1 cellular context compared by ENCODE assay signal in genomic region chr6:30957716-30958115, GRCh38.
TF ChIP-seq lines count a peak whose summit lies in the region.

No MANE protein-coding gene starts in this region.

TF ChIP-seq in GM23338, 12 proteins besides CTCF, POLR2A, EP300 and RAD21:
- TF ChIP-seq ZNF331 (CRISPR knock-in tag; IDR thresholded peaks at IDR 0.05; ENCODE audit: low read depth) (no peak), EZH2phosphoT487 (IDR thresholded peaks at IDR 0.05; ENCODE audit: unreplicated experiment) (no peak), POLR2AphosphoS5 (IDR thresholded peaks at IDR 0.05; ENCODE audit: low read depth) (no peak), EZH2 (IDR thresholded peaks at IDR 0.05; ENCODE audit: low read depth, unreplicated experiment) (no peak), ZNF114 (CRISPR knock-in tag; IDR thresholded peaks at IDR 0.05) (no peak), CREB1 (CRISPR knock-in tag; IDR thresholded peaks at IDR 0.05; ENCODE audit: low read depth) (no peak), JUNB (IDR thresholded peaks at IDR 0.05; ENCODE audit: unreplicated experiment) (no peak), NANOG (IDR thresholded peaks at IDR 0.05; ENCODE audit: borderline replicate concordance) (no peak), STAT1 (IDR thresholded peaks at IDR 0.05; ENCODE audit: unreplicated experiment) (no peak)
- TF ChIP-seq, protein P1, sequence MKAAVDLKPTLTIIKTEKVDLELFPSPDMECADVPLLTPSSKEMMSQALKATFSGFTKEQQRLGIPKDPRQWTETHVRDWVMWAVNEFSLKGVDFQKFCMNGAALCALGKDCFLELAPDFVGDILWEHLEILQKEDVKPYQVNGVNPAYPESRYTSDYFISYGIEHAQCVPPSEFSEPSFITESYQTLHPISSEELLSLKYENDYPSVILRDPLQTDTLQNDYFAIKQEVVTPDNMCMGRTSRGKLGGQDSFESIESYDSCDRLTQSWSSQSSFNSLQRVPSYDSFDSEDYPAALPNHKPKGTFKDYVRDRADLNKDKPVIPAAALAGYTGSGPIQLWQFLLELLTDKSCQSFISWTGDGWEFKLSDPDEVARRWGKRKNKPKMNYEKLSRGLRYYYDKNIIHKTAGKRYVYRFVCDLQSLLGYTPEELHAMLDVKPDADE (IDR thresholded peaks at IDR 0.05), result no peak
- TF ChIP-seq, protein P2, sequence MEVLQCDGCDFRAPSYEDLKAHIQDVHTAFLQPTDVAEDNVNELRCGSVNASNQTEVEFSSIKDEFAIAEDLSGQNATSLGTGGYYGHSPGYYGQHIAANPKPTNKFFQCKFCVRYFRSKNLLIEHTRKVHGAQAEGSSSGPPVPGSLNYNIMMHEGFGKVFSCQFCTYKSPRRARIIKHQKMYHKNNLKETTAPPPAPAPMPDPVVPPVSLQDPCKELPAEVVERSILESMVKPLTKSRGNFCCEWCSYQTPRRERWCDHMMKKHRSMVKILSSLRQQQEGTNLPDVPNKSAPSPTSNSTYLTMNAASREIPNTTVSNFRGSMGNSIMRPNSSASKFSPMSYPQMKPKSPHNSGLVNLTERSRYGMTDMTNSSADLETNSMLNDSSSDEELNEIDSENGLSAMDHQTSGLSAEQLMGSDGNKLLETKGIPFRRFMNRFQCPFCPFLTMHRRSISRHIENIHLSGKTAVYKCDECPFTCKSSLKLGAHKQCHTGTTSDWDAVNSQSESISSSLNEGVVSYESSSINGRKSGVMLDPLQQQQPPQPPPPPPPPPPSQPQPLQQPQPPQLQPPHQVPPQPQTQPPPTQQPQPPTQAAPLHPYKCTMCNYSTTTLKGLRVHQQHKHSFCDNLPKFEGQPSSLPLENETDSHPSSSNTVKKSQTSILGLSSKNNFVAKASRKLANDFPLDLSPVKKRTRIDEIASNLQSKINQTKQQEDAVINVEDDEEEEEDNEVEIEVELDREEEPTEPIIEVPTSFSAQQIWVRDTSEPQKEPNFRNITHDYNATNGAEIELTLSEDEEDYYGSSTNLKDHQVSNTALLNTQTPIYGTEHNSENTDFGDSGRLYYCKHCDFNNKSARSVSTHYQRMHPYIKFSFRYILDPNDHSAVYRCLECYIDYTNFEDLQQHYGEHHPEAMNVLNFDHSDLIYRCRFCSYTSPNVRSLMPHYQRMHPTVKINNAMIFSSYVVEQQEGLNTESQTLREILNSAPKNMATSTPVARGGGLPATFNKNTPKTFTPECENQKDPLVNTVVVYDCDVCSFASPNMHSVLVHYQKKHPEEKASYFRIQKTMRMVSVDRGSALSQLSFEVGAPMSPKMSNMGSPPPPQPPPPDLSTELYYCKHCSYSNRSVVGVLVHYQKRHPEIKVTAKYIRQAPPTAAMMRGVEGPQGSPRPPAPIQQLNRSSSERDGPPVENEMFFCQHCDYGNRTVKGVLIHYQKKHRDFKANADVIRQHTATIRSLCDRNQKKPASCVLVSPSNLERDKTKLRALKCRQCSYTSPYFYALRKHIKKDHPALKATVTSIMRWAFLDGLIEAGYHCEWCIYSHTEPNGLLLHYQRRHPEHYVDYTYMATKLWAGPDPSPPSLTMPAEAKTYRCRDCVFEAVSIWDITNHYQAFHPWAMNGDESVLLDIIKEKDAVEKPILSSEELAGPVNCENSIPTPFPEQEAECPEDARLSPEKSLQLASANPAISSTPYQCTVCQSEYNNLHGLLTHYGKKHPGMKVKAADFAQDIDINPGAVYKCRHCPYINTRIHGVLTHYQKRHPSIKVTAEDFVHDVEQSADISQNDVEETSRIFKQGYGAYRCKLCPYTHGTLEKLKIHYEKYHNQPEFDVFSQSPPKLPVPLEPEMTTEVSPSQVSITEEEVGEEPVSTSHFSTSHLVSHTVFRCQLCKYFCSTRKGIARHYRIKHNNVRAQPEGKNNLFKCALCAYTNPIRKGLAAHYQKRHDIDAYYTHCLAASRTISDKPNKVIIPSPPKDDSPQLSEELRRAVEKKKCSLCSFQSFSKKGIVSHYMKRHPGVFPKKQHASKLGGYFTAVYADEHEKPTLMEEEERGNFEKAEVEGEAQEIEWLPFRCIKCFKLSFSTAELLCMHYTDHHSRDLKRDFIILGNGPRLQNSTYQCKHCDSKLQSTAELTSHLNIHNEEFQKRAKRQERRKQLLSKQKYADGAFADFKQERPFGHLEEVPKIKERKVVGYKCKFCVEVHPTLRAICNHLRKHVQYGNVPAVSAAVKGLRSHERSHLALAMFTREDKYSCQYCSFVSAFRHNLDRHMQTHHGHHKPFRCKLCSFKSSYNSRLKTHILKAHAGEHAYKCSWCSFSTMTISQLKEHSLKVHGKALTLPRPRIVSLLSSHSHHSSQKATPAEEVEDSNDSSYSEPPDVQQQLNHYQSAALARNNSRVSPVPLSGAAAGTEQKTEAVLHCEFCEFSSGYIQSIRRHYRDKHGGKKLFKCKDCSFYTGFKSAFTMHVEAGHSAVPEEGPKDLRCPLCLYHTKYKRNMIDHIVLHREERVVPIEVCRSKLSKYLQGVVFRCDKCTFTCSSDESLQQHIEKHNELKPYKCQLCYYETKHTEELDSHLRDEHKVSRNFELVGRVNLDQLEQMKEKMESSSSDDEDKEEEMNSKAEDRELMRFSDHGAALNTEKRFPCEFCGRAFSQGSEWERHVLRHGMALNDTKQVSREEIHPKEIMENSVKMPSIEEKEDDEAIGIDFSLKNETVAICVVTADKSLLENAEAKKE (CRISPR knock-in tag; IDR thresholded peaks at IDR 0.05), result no peak
- TF ChIP-seq, protein P3, sequence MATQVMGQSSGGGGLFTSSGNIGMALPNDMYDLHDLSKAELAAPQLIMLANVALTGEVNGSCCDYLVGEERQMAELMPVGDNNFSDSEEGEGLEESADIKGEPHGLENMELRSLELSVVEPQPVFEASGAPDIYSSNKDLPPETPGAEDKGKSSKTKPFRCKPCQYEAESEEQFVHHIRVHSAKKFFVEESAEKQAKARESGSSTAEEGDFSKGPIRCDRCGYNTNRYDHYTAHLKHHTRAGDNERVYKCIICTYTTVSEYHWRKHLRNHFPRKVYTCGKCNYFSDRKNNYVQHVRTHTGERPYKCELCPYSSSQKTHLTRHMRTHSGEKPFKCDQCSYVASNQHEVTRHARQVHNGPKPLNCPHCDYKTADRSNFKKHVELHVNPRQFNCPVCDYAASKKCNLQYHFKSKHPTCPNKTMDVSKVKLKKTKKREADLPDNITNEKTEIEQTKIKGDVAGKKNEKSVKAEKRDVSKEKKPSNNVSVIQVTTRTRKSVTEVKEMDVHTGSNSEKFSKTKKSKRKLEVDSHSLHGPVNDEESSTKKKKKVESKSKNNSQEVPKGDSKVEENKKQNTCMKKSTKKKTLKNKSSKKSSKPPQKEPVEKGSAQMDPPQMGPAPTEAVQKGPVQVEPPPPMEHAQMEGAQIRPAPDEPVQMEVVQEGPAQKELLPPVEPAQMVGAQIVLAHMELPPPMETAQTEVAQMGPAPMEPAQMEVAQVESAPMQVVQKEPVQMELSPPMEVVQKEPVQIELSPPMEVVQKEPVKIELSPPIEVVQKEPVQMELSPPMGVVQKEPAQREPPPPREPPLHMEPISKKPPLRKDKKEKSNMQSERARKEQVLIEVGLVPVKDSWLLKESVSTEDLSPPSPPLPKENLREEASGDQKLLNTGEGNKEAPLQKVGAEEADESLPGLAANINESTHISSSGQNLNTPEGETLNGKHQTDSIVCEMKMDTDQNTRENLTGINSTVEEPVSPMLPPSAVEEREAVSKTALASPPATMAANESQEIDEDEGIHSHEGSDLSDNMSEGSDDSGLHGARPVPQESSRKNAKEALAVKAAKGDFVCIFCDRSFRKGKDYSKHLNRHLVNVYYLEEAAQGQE (IDR thresholded peaks at IDR 0.05; ENCODE audit: unreplicated experiment), result no peak
